ENCODE assay signal across 1 cellular context in the genomic region with DNA sequence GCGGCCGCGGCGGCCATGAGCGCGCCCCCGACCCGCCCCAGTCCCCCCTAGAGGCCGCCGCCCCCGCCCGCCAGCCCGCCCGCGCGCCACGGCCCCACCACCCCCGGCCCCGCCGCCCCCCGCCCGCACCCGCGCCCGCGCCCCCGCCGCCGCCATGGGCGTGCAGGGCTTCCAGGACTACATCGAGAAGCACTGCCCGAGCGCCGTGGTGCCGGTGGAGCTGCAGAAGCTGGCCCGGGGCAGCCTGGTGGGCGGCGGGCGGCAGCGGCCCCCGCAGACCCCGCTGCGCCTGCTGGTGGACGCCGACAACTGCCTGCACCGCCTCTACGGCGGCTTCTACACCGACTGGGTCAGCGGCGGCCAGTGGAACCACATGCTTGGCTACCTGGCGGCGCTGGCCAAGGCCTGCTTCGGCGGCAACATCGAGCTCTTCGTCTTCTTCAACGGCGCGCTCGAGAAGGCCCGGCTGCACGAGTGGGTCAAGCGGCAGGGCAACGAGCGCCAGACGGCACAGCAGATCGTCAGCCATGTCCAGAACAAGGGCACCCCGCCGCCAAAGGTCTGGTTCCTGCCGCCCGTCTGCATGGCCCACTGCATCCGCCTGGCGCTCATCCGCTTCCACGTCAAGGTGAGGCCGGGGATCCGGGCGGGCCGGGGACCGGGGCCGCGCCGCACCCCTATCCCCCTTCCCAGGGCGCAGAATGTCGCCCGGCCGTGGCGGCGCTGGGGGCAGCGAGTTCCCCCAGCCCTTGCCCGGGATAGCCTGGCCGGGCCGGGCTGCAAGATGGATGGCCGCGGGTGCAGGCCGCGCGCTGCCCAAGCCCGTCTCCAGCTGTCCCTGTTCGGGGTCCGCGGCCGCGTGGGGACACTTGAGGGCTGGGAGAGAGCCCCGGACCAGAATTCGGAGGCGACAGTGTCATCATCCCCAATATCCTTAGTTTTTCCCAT.
TF ChIP-seq lines count a peak whose summit lies in the region.

No MANE protein-coding gene starts in this region.

TF ChIP-seq in HepG2, 621 proteins besides CTCF, POLR2A, EP300 and RAD21 (continued from another document and continues in another):
- no peak for TF ChIP-seq ARHGAP35 (CRISPR knock-in tag; IDR thresholded peaks at IDR 0.05; ENCODE audit: borderline replicate concordance)
- TF ChIP-seq, protein P1, sequence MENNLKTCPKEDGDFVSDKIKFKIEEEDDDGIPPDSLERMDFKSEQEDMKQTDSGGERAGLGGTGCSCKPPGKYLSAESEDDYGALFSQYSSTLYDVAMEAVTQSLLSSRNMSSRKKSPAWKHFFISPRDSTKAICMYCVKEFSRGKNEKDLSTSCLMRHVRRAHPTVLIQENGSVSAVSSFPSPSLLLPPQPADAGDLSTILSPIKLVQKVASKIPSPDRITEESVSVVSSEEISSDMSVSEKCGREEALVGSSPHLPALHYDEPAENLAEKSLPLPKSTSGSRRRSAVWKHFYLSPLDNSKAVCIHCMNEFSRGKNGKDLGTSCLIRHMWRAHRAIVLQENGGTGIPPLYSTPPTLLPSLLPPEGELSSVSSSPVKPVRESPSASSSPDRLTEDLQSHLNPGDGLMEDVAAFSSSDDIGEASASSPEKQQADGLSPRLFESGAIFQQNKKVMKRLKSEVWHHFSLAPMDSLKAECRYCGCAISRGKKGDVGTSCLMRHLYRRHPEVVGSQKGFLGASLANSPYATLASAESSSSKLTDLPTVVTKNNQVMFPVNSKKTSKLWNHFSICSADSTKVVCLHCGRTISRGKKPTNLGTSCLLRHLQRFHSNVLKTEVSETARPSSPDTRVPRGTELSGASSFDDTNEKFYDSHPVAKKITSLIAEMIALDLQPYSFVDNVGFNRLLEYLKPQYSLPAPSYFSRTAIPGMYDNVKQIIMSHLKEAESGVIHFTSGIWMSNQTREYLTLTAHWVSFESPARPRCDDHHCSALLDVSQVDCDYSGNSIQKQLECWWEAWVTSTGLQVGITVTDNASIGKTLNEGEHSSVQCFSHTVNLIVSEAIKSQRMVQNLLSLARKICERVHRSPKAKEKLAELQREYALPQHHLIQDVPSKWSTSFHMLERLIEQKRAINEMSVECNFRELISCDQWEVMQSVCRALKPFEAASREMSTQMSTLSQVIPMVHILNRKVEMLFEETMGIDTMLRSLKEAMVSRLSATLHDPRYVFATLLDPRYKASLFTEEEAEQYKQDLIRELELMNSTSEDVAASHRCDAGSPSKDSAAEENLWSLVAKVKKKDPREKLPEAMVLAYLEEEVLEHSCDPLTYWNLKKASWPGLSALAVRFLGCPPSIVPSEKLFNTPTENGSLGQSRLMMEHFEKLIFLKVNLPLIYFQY (CRISPR knock-in tag; IDR thresholded peaks at IDR 0.05; ENCODE audit: borderline replicate concordance), result no peak
- peak; percentile 84 for TF ChIP-seq ZFX (CRISPR knock-in tag; IDR thresholded peaks at IDR 0.05; ENCODE audit: low read depth)
- no peak; the same call in 1 of the 2 replicates for TF ChIP-seq THAP11 (CRISPR knock-in tag; IDR thresholded peaks at IDR 0.05)
- TF ChIP-seq, protein P2, sequence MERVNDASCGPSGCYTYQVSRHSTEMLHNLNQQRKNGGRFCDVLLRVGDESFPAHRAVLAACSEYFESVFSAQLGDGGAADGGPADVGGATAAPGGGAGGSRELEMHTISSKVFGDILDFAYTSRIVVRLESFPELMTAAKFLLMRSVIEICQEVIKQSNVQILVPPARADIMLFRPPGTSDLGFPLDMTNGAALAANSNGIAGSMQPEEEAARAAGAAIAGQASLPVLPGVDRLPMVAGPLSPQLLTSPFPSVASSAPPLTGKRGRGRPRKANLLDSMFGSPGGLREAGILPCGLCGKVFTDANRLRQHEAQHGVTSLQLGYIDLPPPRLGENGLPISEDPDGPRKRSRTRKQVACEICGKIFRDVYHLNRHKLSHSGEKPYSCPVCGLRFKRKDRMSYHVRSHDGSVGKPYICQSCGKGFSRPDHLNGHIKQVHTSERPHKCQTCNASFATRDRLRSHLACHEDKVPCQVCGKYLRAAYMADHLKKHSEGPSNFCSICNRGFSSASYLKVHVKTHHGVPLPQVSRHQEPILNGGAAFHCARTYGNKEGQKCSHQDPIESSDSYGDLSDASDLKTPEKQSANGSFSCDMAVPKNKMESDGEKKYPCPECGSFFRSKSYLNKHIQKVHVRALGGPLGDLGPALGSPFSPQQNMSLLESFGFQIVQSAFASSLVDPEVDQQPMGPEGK (CRISPR knock-in tag; IDR thresholded peaks at IDR 0.05), result no peak
- TF ChIP-seq TOE1 (CRISPR knock-in tag; IDR thresholded peaks at IDR 0.05), result no peak
- no peak for TF ChIP-seq KLF16 (CRISPR knock-in tag; IDR thresholded peaks at IDR 0.05)
- no peak for TF ChIP-seq ZKSCAN5 (CRISPR knock-in tag; IDR thresholded peaks at IDR 0.05)
- TF ChIP-seq HOXA3 (CRISPR knock-in tag; IDR thresholded peaks at IDR 0.05), result peak; percentile 30; the same call in 1 of the 2 replicates
- TF ChIP-seq, protein P3, sequence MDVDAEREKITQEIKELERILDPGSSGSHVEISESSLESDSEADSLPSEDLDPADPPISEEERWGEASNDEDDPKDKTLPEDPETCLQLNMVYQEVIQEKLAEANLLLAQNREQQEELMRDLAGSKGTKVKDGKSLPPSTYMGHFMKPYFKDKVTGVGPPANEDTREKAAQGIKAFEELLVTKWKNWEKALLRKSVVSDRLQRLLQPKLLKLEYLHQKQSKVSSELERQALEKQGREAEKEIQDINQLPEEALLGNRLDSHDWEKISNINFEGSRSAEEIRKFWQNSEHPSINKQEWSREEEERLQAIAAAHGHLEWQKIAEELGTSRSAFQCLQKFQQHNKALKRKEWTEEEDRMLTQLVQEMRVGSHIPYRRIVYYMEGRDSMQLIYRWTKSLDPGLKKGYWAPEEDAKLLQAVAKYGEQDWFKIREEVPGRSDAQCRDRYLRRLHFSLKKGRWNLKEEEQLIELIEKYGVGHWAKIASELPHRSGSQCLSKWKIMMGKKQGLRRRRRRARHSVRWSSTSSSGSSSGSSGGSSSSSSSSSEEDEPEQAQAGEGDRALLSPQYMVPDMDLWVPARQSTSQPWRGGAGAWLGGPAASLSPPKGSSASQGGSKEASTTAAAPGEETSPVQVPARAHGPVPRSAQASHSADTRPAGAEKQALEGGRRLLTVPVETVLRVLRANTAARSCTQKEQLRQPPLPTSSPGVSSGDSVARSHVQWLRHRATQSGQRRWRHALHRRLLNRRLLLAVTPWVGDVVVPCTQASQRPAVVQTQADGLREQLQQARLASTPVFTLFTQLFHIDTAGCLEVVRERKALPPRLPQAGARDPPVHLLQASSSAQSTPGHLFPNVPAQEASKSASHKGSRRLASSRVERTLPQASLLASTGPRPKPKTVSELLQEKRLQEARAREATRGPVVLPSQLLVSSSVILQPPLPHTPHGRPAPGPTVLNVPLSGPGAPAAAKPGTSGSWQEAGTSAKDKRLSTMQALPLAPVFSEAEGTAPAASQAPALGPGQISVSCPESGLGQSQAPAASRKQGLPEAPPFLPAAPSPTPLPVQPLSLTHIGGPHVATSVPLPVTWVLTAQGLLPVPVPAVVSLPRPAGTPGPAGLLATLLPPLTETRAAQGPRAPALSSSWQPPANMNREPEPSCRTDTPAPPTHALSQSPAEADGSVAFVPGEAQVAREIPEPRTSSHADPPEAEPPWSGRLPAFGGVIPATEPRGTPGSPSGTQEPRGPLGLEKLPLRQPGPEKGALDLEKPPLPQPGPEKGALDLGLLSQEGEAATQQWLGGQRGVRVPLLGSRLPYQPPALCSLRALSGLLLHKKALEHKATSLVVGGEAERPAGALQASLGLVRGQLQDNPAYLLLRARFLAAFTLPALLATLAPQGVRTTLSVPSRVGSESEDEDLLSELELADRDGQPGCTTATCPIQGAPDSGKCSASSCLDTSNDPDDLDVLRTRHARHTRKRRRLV (CRISPR knock-in tag; IDR thresholded peaks at IDR 0.05), result no peak
- no peak for TF ChIP-seq FOXA3 (CRISPR knock-in tag; IDR thresholded peaks at IDR 0.05)
- TF ChIP-seq, protein P4, sequence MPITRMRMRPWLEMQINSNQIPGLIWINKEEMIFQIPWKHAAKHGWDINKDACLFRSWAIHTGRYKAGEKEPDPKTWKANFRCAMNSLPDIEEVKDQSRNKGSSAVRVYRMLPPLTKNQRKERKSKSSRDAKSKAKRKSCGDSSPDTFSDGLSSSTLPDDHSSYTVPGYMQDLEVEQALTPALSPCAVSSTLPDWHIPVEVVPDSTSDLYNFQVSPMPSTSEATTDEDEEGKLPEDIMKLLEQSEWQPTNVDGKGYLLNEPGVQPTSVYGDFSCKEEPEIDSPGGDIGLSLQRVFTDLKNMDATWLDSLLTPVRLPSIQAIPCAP (CRISPR knock-in tag; IDR thresholded peaks at IDR 0.05; ENCODE audit: low read depth), result no peak
- TF ChIP-seq SMYD3 (CRISPR knock-in tag; IDR thresholded peaks at IDR 0.05), result no peak
- no peak for TF ChIP-seq SOX6 (IDR thresholded peaks at IDR 0.05)
- TF ChIP-seq SOX6 (CRISPR knock-in tag; IDR thresholded peaks at IDR 0.05), result no peak
- TF ChIP-seq FOSL2 (CRISPR knock-in tag; IDR thresholded peaks at IDR 0.05), result no peak
- TF ChIP-seq ZNF335 (CRISPR knock-in tag; IDR thresholded peaks at IDR 0.05), result no peak
- TF ChIP-seq MEF2D (CRISPR knock-in tag; IDR thresholded peaks at IDR 0.05), result no peak
- TF ChIP-seq TP53 (CRISPR knock-in tag; conservative IDR thresholded peaks at IDR 0.05), result no peak
- TF ChIP-seq, protein P5, sequence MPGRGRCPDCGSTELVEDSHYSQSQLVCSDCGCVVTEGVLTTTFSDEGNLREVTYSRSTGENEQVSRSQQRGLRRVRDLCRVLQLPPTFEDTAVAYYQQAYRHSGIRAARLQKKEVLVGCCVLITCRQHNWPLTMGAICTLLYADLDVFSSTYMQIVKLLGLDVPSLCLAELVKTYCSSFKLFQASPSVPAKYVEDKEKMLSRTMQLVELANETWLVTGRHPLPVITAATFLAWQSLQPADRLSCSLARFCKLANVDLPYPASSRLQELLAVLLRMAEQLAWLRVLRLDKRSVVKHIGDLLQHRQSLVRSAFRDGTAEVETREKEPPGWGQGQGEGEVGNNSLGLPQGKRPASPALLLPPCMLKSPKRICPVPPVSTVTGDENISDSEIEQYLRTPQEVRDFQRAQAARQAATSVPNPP (CRISPR knock-in tag; IDR thresholded peaks at IDR 0.05), result no peak
- no peak for TF ChIP-seq FOXA1 (IDR thresholded peaks at IDR 0.05)
- no peak for TF ChIP-seq FOXA1 (CRISPR knock-in tag; IDR thresholded peaks at IDR 0.05)
- TF ChIP-seq TMF1 (CRISPR knock-in tag; IDR thresholded peaks at IDR 0.05; ENCODE audit: low read depth), result no peak
- no peak; the same call in 1 of the 2 replicates for TF ChIP-seq ETV5 (CRISPR knock-in tag; IDR thresholded peaks at IDR 0.05; ENCODE audit: borderline replicate concordance)
- TF ChIP-seq, protein P6, sequence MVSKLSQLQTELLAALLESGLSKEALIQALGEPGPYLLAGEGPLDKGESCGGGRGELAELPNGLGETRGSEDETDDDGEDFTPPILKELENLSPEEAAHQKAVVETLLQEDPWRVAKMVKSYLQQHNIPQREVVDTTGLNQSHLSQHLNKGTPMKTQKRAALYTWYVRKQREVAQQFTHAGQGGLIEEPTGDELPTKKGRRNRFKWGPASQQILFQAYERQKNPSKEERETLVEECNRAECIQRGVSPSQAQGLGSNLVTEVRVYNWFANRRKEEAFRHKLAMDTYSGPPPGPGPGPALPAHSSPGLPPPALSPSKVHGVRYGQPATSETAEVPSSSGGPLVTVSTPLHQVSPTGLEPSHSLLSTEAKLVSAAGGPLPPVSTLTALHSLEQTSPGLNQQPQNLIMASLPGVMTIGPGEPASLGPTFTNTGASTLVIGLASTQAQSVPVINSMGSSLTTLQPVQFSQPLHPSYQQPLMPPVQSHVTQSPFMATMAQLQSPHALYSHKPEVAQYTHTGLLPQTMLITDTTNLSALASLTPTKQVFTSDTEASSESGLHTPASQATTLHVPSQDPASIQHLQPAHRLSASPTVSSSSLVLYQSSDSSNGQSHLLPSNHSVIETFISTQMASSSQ (IDR thresholded peaks at IDR 0.05; ENCODE audit: low read depth), result no peak
- TF ChIP-seq, protein P6 (CRISPR knock-in tag; IDR thresholded peaks at IDR 0.05; ENCODE audit: borderline replicate concordance), result 0 out of 2 replicates have a peak, but pooled peaks have one; percentile 35
- 0 out of 2 replicates have a peak, but pooled peaks have one; percentile 34 for TF ChIP-seq KLF15 (CRISPR knock-in tag; IDR thresholded peaks at IDR 0.05; ENCODE audit: borderline replicate concordance)
- no peak for TF ChIP-seq ADNP (CRISPR knock-in tag; IDR thresholded peaks at IDR 0.05)
- no peak for TF ChIP-seq MTF1 (CRISPR knock-in tag; IDR thresholded peaks at IDR 0.05)
- no peak for TF ChIP-seq IKZF1 (IDR thresholded peaks at IDR 0.05)
- no peak for TF ChIP-seq NFIC (IDR thresholded peaks at IDR 0.05; ENCODE audit: low read length)
- peak; percentile 46 for TF ChIP-seq SP2 (CRISPR knock-in tag; IDR thresholded peaks at IDR 0.05)
- TF ChIP-seq ZNF589 (CRISPR knock-in tag; conservative IDR thresholded peaks at IDR 0.05), result no peak
- no peak for TF ChIP-seq KLF13 (CRISPR knock-in tag; IDR thresholded peaks at IDR 0.05)
- no peak for TF ChIP-seq ZIK1 (CRISPR knock-in tag; IDR thresholded peaks at IDR 0.05; ENCODE audit: borderline replicate concordance, low read depth)
- no peak for TF ChIP-seq TOPORS (CRISPR knock-in tag; IDR thresholded peaks at IDR 0.05)
- TF ChIP-seq, protein P7, sequence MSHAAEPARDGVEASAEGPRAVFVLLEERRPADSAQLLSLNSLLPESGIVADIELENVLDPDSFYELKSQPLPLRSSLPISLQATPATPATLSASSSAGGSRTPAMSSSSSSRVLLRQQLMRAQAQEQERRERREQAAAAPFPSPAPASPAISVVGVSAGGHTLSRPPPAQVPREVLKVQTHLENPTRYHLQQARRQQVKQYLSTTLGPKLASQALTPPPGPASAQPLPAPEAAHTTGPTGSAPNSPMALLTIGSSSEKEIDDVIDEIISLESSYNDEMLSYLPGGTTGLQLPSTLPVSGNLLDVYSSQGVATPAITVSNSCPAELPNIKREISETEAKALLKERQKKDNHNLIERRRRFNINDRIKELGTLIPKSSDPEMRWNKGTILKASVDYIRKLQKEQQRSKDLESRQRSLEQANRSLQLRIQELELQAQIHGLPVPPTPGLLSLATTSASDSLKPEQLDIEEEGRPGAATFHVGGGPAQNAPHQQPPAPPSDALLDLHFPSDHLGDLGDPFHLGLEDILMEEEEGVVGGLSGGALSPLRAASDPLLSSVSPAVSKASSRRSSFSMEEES (CRISPR knock-in tag; IDR thresholded peaks at IDR 0.05), result no peak
- TF ChIP-seq ZNF230 (CRISPR knock-in tag; IDR thresholded peaks at IDR 0.05), result peak; percentile 74; the same call in 1 of the 2 replicates
- TF ChIP-seq ZSCAN30 (CRISPR knock-in tag; IDR thresholded peaks at IDR 0.05), result no peak
- TF ChIP-seq, protein P8, sequence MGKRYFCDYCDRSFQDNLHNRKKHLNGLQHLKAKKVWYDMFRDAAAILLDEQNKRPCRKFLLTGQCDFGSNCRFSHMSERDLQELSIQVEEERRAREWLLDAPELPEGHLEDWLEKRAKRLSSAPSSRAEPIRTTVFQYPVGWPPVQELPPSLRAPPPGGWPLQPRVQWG (CRISPR knock-in tag; IDR thresholded peaks at IDR 0.05; ENCODE audit: borderline replicate concordance, low read depth), result no peak
